Comparison of ENCODE assay signal across 8 cellular contexts in the genomic region with DNA sequence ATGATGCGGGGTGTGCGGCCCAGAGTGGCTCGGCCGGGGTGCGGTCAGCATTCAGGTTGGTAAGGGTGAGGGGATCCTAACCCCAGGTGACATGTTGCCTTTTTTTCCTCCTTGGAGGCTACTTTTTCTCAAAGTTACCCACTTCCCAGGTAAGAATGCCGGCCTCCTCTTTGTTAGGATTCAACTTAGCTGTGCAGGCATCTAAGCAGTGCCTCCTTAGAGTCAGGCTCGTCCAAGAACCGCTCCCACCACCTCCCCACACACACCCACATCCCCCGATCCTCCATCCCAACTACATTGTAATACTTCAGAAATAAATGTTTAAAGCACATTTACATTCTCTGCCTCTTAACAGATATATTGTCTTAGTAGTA. TPM values are rescaled to one million over a fixed set of nuclear protein-coding genes. Genes with fewer than 3 reads are reported as not detected.
DNase-seq lines count a peak whose midpoint lies in the region; ATAC-seq and TF ChIP-seq lines count a peak whose summit lies in the region.

No MANE protein-coding gene starts in this region.

- H3K36me3 ChIP-seq in Peyer's patch (no peaks in the 10 kb centered on the region), esophagus squamous epithelium (no peaks in the 10 kb centered on the region)

- peaks cover 0 to 15% (median 4%) of the 10 kb centered on the region in 4 donors for H3K4me1 ChIP-seq in Peyer's patch
- H3K4me1 ChIP-seq in esophagus squamous epithelium: peaks cover 5 to 32% (median 11%) of the 10 kb centered on the region in 3 donors

- H3K27me3 ChIP-seq in Peyer's patch (no peaks in the 10 kb centered on the region), esophagus squamous epithelium (peaks cover 0 to 53% (median 0%) of the 10 kb centered on the region in 4 donors)

- TF ChIP-seq CTCF in Peyer's patch (IDR thresholded peaks at IDR 0.05) (no peak), esophagus squamous epithelium (IDR thresholded peaks at IDR 0.05) (no peak)

- H3K27ac ChIP-seq in Peyer's patch (peak overlapping the region in 2 of 4 donors; percentile 46 to 68), esophagus squamous epithelium (peak overlapping the region in 2 of 4 donors; percentile 59 to 69)

- DNase-seq in Peyer's patch (no peak), esophagus squamous epithelium (lab: John Stamatoyannopoulos, UW) (no peak), putamen (ENCODE audit: low spot score) (peak; percentile 34), NOMO-1 (lab: John Stamatoyannopoulos, UW; ENCODE audit: unreplicated experiment in 2 of 2) (no peak), RPMI8226 (no peak), cerebellum (ENCODE audit: low spot score) (no peak)

- no peak for TF ChIP-seq POLR2A in Peyer's patch (IDR thresholded peaks at IDR 0.05)
- TF ChIP-seq POLR2A in esophagus squamous epithelium (IDR thresholded peaks at IDR 0.05): no peak

- H3K4me3 ChIP-seq in GM08714 (ENCODE audit: low read length) (peak overlapping the region; percentile 61; the same call in 1 of the 2 replicates), Peyer's patch (peak overlapping the region; percentile 38 to 53 (median 50)), esophagus squamous epithelium (peak overlapping the region; percentile 38 to 74 (median 60))

- intact Hi-C loops in esophagus squamous epithelium (cut with DNase I): no loop called here

- ATAC-seq in GM18861 (IDR thresholded peaks at IDR 0.05; ENCODE audit: unreplicated experiment): no peak

- H3K9me3 ChIP-seq in Peyer's patch (no peaks in the 10 kb centered on the region), esophagus squamous epithelium (no peaks in the 10 kb centered on the region)

- WGBS in esophagus squamous epithelium, 2 donors: 12 to 31% methylated on average over 4 to 7 of the region's 9 CpGs

RNA-seq across cellular contexts. Expression of gene ENOX1, which starts 0.7 kb away (rescaled TPM):
- total RNA-seq in Peyer's patch (under 1 TPM in 3 of 4 donors, not detected in 1; 0.27 to 0.83 (median 0.53) TPM), esophagus squamous epithelium (under 1 TPM in 2 of 4 donors, not detected in 2; 0.48 to 0.76 TPM), cerebellum (19.7 TPM)

Comparison
In these comparisons a context has a peak if more than half of its experiments do, and no peak if none do; other contexts are left out.
1. RNA of gene ENOX1, which starts 0.7 kb away (total RNA-seq): 19.7 TPM in cerebellum (single experiment); 0.27 to 0.83 TPM in Peyer's patch and 0.48 to 0.76 TPM in esophagus squamous epithelium; every median in the first group is over 10 times any median in the second.
2. Peak in every context shown above with its lines, with median percentiles within 50 percentile points of each other: H3K4me3 ChIP-seq.